9 cellular contexts compared by ENCODE assay signal in genomic region chr9:127801955-127802575, GRCh38. TPM values are rescaled to one million over a fixed set of nuclear protein-coding genes. Genes with fewer than 3 reads are reported as not detected.
DNase-seq lines count a peak whose midpoint lies in the region; ATAC-seq and TF ChIP-seq lines count a peak whose summit lies in the region.
"Had no signal": no experiment of that assay in that cellular context is flagged by ENCODE, and none has a peak within 500 bp of the region (broad histone marks: within the 10 kb centered on the region; RNA-seq: fewer than 3 reads in every experiment).

No MANE protein-coding gene starts in this region.

- H3K4me3 ChIP-seq in Peyer's patch (peak overlapping the region; percentile 54 to 82 (median 76)), esophagus (ENCODE audit: low read depth in 1 of 2, low read length in 2 of 2) (peak overlapping the region; percentile 22 to 83), psoas muscle (peak overlapping the region; percentile 80)

- no peaks in the 10 kb centered on the region for H3K27me3 ChIP-seq in Peyer's patch
- H3K27me3 ChIP-seq in esophagus (ENCODE audit: control insufficient read depth in 1 of 2, insufficient read depth in 2 of 2, low read length in 2 of 2) = no peaks in the 10 kb centered on the region
- H3K27me3 ChIP-seq in psoas muscle (ENCODE audit: insufficient read depth in 3 of 3, low read length in 2 of 3) = no peaks in the 10 kb centered on the region

- DNase-seq in SIG-M5 treated with dmso at 0.1 percent for 504 hours (lab: John Stamatoyannopoulos, UW; ENCODE audit: unreplicated experiment) (peak; percentile 68), SIG-M5 (lab: John Stamatoyannopoulos, UW) (no peak), Peyer's patch (no peak), psoas muscle (no peak), NCI-H1092 treated with DMSO at 0.1 percent for 48 hours (lab: John Stamatoyannopoulos, UW) (no peak), glomerular visceral epithelial cell (ENCODE audit: extremely low spot score) (no peak)

- TF ChIP-seq POLR2A in Peyer's patch (IDR thresholded peaks at IDR 0.05) = no peak

- H3K4me1 ChIP-seq in Peyer's patch (peaks cover 7 to 41% (median 20%) of the 10 kb centered on the region in 4 donors), esophagus (ENCODE audit: control insufficient read depth in 2 of 2, insufficient read depth in 2 of 2, low read length in 1 of 2) (peaks cover 7 to 12% of the 10 kb centered on the region in 2 donors), psoas muscle (peaks cover 24% of the 10 kb centered on the region)

- intact Hi-C loops in psoas muscle (cut with DNase I) = loop anchor here (2.0 to 5.0 kb wide), 3 partner anchors 15 to 70 kb away; partner anchors contain the start of gene CDK9 (in 1 of the 2)

- ATAC-seq in psoas muscle (peak in 1 of 4 donors; percentile 0), HG02798 (IDR thresholded peaks at IDR 0.05; ENCODE audit: poor library complexity, unreplicated experiment) (no peak)

- peak overlapping the region; percentile 82 to 93 (median 92) for H3K27ac ChIP-seq in Peyer's patch
- peak overlapping the region; percentile 82 to 95 for H3K27ac ChIP-seq in esophagus (ENCODE audit: low read depth in 2 of 2, low read length in 1 of 2)
- H3K27ac ChIP-seq in psoas muscle = peak overlapping the region; percentile 95

- TF ChIP-seq CTCF in Peyer's patch (IDR thresholded peaks at IDR 0.05) = peak in 2 of 6 experiments; percentile 23 to 32
- no peak for TF ChIP-seq CTCF in psoas muscle (IDR thresholded peaks at IDR 0.05)

- WGBS in esophagus, 2 donors = 19 to 26% methylated on average over 10 of the region's 10 CpGs
- WGBS in psoas muscle, 3 donors = 23 to 24% (median 24%) methylated on average over 10 of the region's 10 CpGs

- H3K36me3 ChIP-seq in Peyer's patch = peaks cover 0 to 6% (median 0%) of the 10 kb centered on the region in 3 donors
- peaks cover 2 to 8% of the 10 kb centered on the region in 2 donors for H3K36me3 ChIP-seq in esophagus (ENCODE audit: control insufficient read depth in 2 of 2, insufficient read depth in 2 of 2, low read length in 1 of 2)
- H3K36me3 ChIP-seq in psoas muscle (ENCODE audit: insufficient read depth in 1 of 2, low read depth in 1 of 2) = peaks cover 0 to 27% of the 10 kb centered on the region in 2 donors

- H3K9me3 ChIP-seq in Peyer's patch (no peaks in the 10 kb centered on the region), esophagus (ENCODE audit: control insufficient read depth in 2 of 2, insufficient read depth in 1 of 2, low read depth in 1 of 2, low read length in 1 of 2) (no peaks in the 10 kb centered on the region), psoas muscle (no peaks in the 10 kb centered on the region)

RNA-seq across cellular contexts. Expression of gene FPGS, which starts 0.6 kb away (rescaled TPM):
- total RNA-seq in Peyer's patch (100 to 1,000 TPM in 1 of 4 donors, 10 to 100 TPM in 3; 46.1 to 105 (median 71.5) TPM), psoas muscle (10 to 100 TPM; 39.7 to 61.9 (median 45.8) TPM)
- polyA plus RNA-seq in esophagus (10 to 100 TPM; 28.7 to 31.5 TPM), psoas muscle (10 to 100 TPM; 21.9 to 32.3 (median 29.8) TPM)

RNA-seq across cellular contexts. Expression of gene CDK9, which starts 16.2 kb away (rescaled TPM):
- total RNA-seq in Peyer's patch (100 to 1,000 TPM in 1 of 4 donors, 10 to 100 TPM in 3; 53.6 to 116 (median 83.9) TPM), psoas muscle (10 to 100 TPM; 26.5 to 46.1 (median 42.9) TPM)
- polyA plus RNA-seq in esophagus (10 to 100 TPM; 34.2 to 44.2 TPM), psoas muscle (10 to 100 TPM; 29.7 to 39.3 (median 31.5) TPM)

RNA-seq across cellular contexts. Expression of gene SH2D3C, which starts 23.6 kb away (rescaled TPM):
- 10 to 100 TPM in 1 of 4 donors, 1 to 10 TPM in 3; 1.4 to 22.3 (median 4.1) TPM for total RNA-seq in Peyer's patch
- polyA plus RNA-seq in esophagus = 1 to 10 TPM; 2.8 to 3.2 TPM
- 10 to 100 TPM in 2 of 4 donors, 1 to 10 TPM in 2; 8.3 to 12.0 (median 10.3) TPM for total RNA-seq in psoas muscle
- polyA plus RNA-seq in psoas muscle = 10 to 100 TPM in 1 of 3 donors, 1 to 10 TPM in 2; 5.3 to 10.0 (median 8.4) TPM
- total RNA-seq: Daoy had no signal

RNA-seq across cellular contexts. Expression of gene ENG, which starts 52.4 kb away (rescaled TPM):
- total RNA-seq in Peyer's patch = 10 to 100 TPM in 3 of 4 donors, 1 to 10 TPM in 1; 7.0 to 49.5 (median 25.0) TPM
- polyA plus RNA-seq in esophagus = 10 to 100 TPM; 11.1 to 17.9 TPM
- 10 to 100 TPM; 31.7 to 80.4 (median 54.3) TPM for total RNA-seq in psoas muscle
- 10 to 100 TPM; 22.1 to 78.1 (median 28.6) TPM for polyA plus RNA-seq in psoas muscle
